ENCODE assay signal across 8 cellular contexts in the genomic region with DNA sequence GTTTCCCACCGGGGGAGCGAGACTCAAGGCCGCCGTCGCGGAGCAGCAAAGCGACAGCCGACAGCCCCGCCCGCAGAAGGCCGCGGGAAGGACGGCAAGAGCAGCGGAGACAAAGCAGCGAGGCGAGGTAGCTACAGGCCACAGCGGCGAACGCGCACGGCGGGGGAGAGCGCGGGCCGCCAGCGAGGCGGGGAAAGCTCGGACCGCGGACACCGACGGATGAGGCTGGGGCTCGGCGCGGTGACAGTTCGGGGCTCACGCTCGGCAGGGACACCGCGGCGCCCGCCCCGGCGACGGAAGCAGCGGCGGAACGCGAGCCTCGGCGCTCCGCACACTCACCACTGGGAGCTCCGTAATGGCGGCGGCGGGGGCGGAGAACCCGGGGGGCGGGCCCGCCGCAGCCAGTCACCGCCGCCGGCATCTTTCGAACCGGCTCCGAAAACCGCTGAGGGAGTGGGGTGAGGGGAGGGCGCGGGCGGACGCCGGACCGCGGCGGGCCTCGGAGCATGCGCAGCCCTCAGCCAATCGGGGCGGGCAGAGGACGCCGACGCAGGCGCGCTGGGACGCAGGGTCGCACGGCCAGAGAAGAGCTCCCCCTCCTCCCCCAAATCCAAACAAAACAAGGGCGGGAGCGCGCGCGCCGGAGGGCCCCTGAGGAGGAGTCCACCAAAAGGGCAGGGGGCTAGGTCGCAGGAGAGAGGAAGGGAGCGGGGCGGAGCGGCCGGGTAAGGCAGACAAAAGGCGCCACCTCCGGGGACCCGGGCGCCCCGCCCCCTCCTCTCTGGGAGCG. TPM values are rescaled to one million over a fixed set of nuclear protein-coding genes. Genes with fewer than 3 reads are reported as not detected.
DNase-seq lines count a peak whose midpoint lies in the region; TF ChIP-seq lines count a peak whose summit lies in the region.

No MANE protein-coding gene starts in this region.

- H3K27ac Mint-ChIP-seq in neural crest cell (ENCODE audit: unreplicated experiment): peak overlapping the region; percentile 99

- H3K27me3 ChIP-seq in HAP-1 (ENCODE audit: low read depth): no peaks in the 10 kb centered on the region
- no peaks in the 10 kb centered on the region for H3K27me3 ChIP-seq in MG63
- no peaks in the 10 kb centered on the region for H3K27me3 ChIP-seq in stomach

- 0 to 1% (median 0%) methylated on average over 53 to 104 of the region's 105 CpGs for WGBS in stomach, 5 donors

- H3K4me1 ChIP-seq in ES-I3 (ENCODE audit: insufficient read depth, low read length) (no peaks in the 10 kb centered on the region), HAP-1 (peaks cover 21% of the 10 kb centered on the region), stomach (peaks cover 21 to 52% (median 41%) of the 10 kb centered on the region in 4 donors)

- no peaks in the 10 kb centered on the region for H3K9me3 Mint-ChIP-seq in neural crest cell

- intact Hi-C loops in stomach (cut with DNase I; ENCODE audit: low total_unique reads): no loop called here

- H3K36me3 Mint-ChIP-seq in neural crest cell (ENCODE audit: low read depth): no peaks in the 10 kb centered on the region

- peak overlapping the region; percentile 97 to 99 (median 98) for H3K27ac ChIP-seq in stomach

- H3K4me3 ChIP-seq in HAP-1: peak overlapping the region; percentile 98
- peak overlapping the region; percentile 86 for H3K4me3 ChIP-seq in MG63
- peak overlapping the region; percentile 88 to 90 for H3K4me3 ChIP-seq in foreskin fibroblast (ENCODE audit: low read depth in 1 of 2, low read length in 2 of 2)
- peak overlapping the region; percentile 74 to 96 (median 94) for H3K4me3 ChIP-seq in stomach

- H3K4me1 Mint-ChIP-seq in neural crest cell: peaks cover 28% of the 10 kb centered on the region

- peak overlapping the region; percentile 99 for H3K4me3 Mint-ChIP-seq in neural crest cell

- TF ChIP-seq EP300 in stomach (IDR thresholded peaks at IDR 0.05): no peak

- H3K36me3 ChIP-seq in ES-I3 (ENCODE audit: insufficient read depth, low read length): no peaks in the 10 kb centered on the region
- peaks cover 13% of the 10 kb centered on the region for H3K36me3 ChIP-seq in HAP-1 (replicated peaks)
- H3K36me3 ChIP-seq in MG63: peaks cover 6% of the 10 kb centered on the region
- H3K36me3 ChIP-seq in stomach: no peaks in the 10 kb centered on the region

- in situ Hi-C loops in HAP-1 (cut with MboI; ENCODE audit: low sequenced_read_pairs): no loop called here

- TF ChIP-seq CTCF in foreskin fibroblast (IDR thresholded peaks at IDR 0.05; ENCODE audit: low read depth, low read length) (no peak), neural crest cell (conservative IDR thresholded peaks at IDR 0.05) (no peak), stomach (IDR thresholded peaks at IDR 0.05) (no peak)

- H3K9me3 ChIP-seq in ES-I3 (ENCODE audit: control insufficient read depth, insufficient read depth, low read length) (no peaks in the 10 kb centered on the region), HAP-1 (no peaks in the 10 kb centered on the region), MG63 (no peaks in the 10 kb centered on the region), stomach (no peaks in the 10 kb centered on the region)

- peak in 1 of 4 donors; percentile 23 for TF ChIP-seq POLR2A in stomach (IDR thresholded peaks at IDR 0.05)

- H3K27me3 Mint-ChIP-seq in neural crest cell (ENCODE audit: low read depth): peaks cover 3% of the 10 kb centered on the region

- peak overlapping the region; percentile 67 for H3K9ac ChIP-seq in ES-I3 (ENCODE audit: low read depth, low read length)

- DNase-seq in HAP-1 (ENCODE audit: low spot score in 2 of 2): peak; percentile 96 to 98
- DNase-seq in MG63: peak; percentile 94
- peak; percentile 90 to 94 for DNase-seq in SHP77 (lab: John Stamatoyannopoulos, UW)
- DNase-seq in activated gamma-delta T cell treated with Interleukin-2 at 50 U/mL for 16 hours: peak; percentile 94
- peak; percentile 93 to 98 for DNase-seq in foreskin fibroblast
- DNase-seq in neural crest cell (ENCODE audit: low read depth, low spot score): peak; percentile 96
- peak; percentile 95 for DNase-seq in stomach

RNA-seq across cellular contexts. Expression of gene HP1BP3, which starts 0.6 kb away (rescaled TPM):
- 211 and 227 TPM in 2 replicates for total RNA-seq in MG63 (2014; rRNA removed; shearing (Covaris generic); ENCODE audit: low replicate concordance)
- total RNA-seq in neural crest cell: 302 and 303 TPM in 2 replicates
- total RNA-seq in stomach: 100 to 1,000 TPM; 209 to 649 (median 290) TPM
- 10 to 100 TPM; 55.2 to 78.8 (median 76.6) TPM for polyA plus RNA-seq in stomach

RNA-seq across cellular contexts. Expression of gene SH2D5, which starts 54.0 kb away (rescaled TPM):
- total RNA-seq in MG63 (2014; rRNA removed; shearing (Covaris generic); ENCODE audit: low replicate concordance): 1.7 and 2.4 TPM in 2 replicates
- total RNA-seq in neural crest cell (3.2 TPM in 2 replicates), stomach (1 to 10 TPM in 1 of 5 donors, under 1 TPM in 1, not detected in 3; 0.29 to 7.0 TPM)
- polyA plus RNA-seq in stomach: under 1 TPM in 2 of 3 donors, not detected in 1; 0.18 to 0.44 TPM

Comparison
In these comparisons a context has a peak if more than half of its experiments do, and no peak if none do; other contexts are left out.
1. Peak in every context shown above with its lines: DNase-seq, H3K4me3 ChIP-seq and H3K27ac ChIP-seq.